In the genomic region with DNA sequence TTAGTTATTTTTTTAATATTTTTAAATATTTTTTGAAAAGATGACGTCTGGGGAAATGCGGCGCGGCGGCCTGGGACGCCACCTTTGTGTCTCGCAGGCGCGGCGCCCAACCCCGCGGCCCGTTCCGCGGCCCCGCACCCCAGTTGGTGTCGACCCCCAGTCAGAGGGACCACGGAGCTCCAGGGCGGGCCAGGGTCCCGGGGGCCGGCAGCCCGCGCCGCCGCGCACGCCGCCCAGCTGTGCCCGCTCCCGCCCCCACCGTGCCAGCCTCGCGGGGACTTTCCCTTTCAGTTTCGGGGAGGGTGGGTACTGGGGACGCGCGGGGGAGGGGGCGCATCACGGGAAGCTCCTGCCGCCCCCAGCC, we compare ENCODE assay signal across 8 cellular contexts.
DNase-seq lines count a peak whose midpoint lies in the region; ATAC-seq and TF ChIP-seq lines count a peak whose summit lies in the region.

No MANE protein-coding gene starts in this region.

- no peak for ATAC-seq in HG03175 (IDR thresholded peaks at IDR 0.05; ENCODE audit: unreplicated experiment)
- ATAC-seq in GM21528 (IDR thresholded peaks at IDR 0.05; ENCODE audit: low FRiP score, unreplicated experiment), result no peak
- ATAC-seq in HG02970 (IDR thresholded peaks at IDR 0.05; ENCODE audit: low FRiP score, unreplicated experiment), result no peak

- TF ChIP-seq CTCF in foreskin fibroblast (IDR thresholded peaks at IDR 0.05; ENCODE audit: low read depth, low read length), result no peak
- no peak for TF ChIP-seq CTCF in retinal pigment epithelial cell (conservative IDR thresholded peaks at IDR 0.05; ENCODE audit: low read depth, low read length)

- DNase-seq in stimulated activated CD4-positive, alpha-beta T cell treated with anti-CD3 and anti-CD28 coated beads, Interleukin-12 subunit alpha, Interleukin-12 subunit beta, amount 100 ng/mL, for 4 hours, result peak; percentile 63
- no peak for DNase-seq in stimulated activated CD4-positive, alpha-beta T cell treated with anti-CD3 and anti-CD28 coated beads, Interleukin-1b, Interleukin-23, amount 100 ng/mL, for 48 hours
- DNase-seq in activated T-cell treated with anti-CD3 and anti-CD28 coated beads for 1 hour (ENCODE audit: low read depth) (peak; percentile 22), foreskin fibroblast (no peak), retinal pigment epithelial cell (ENCODE audit: low read depth) (no peak)

- H3K4me3 ChIP-seq in foreskin fibroblast (ENCODE audit: low read depth in 1 of 2, low read length in 2 of 2) (peak overlapping the region; percentile 93 to 99), retinal pigment epithelial cell (ENCODE audit: low read length) (peak overlapping the region; percentile 98)

Comparison
In these comparisons a context has a peak if more than half of its experiments do, and no peak if none do; other contexts are left out.
1. DNase-seq: peak in stimulated activated CD4-positive, alpha-beta T cell treated with anti-CD3 and anti-CD28 coated beads, Interleukin-12 subunit alpha, Interleukin-12 subunit beta, amount 100 ng/mL, for 4 hours (single experiment) and activated T-cell treated with anti-CD3 and anti-CD28 coated beads for 1 hour (single experiment); none in stimulated activated CD4-positive, alpha-beta T cell treated with anti-CD3 and anti-CD28 coated beads, Interleukin-1b, Interleukin-23, amount 100 ng/mL, for 48 hours (single experiment), foreskin fibroblast (0 of 2) and retinal pigment epithelial cell (single experiment).